Comparison of ENCODE assay signal across 9 cellular contexts in the genomic region with DNA sequence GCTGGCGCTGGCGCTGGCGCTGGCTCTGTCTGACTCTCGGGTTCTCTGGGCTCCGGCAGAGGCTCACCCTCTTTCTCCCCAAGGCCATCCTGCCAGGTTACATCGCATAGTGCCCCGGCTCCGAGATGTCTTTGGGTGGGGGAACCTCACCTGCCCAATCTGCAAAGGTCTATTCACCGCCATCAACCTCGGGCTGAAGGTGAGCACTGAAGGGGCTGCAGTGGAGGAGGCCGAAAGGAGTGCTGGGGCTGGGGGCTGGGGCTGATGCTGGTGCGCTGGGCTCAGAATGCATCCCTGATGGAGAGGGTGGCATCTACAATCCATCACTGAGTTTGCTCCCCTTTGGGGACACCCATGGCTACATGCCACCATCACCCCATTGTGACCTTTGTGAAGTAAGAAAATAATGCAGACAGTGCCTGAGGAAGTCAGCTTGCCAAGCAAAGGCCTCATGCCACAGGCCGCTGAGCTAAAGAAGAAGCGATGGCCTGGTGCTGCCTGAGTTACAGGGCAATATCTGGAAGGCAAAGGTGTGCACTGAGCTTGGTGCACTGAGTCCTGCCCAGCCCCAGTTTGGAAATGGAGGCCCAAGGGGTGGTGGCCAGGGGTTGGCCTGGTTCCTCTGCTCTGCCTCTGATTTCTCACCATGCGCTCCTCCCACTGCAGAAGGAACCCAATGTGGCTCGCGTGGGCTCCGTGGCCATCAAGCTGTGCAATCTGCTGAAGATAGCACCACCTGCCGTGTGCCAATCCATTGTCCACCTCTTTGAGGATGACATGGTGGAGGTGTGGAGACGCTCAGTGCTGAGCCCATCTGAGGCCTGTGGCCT. TPM values are rescaled to one million over a fixed set of nuclear protein-coding genes. Genes with fewer than 3 reads are reported as not detected.
A peak's percentile ranks its signal among the peaks of the same experiment; 100 is the strongest.
DNase-seq lines count a peak whose midpoint lies in the region; FAIRE-seq and TF ChIP-seq lines count a peak whose summit lies in the region.
"Had no signal": no experiment of that assay in that cellular context is flagged by ENCODE, and none has a peak within 500 bp of the region (broad histone marks: within the 10 kb centered on the region; RNA-seq: fewer than 3 reads in every experiment).

No MANE protein-coding gene starts in this region.

- H3K27ac ChIP-seq in SK-N-SH (ENCODE audit: low read depth in 2 of 2, low read length in 1 of 2), result peak overlapping the region; percentile 50 to 54; a peak in 2 of 4 replicates
- H3K27ac ChIP-seq in sigmoid colon, result peak overlapping the region; percentile 89 to 95 (median 90)

- no peak for TF ChIP-seq RAD21 in SK-N-SH (IDR thresholded peaks at IDR 0.05; ENCODE audit: low read length)

- H3F3A ChIP-seq in SK-N-SH (replicated peaks; ENCODE audit: insufficient read depth), result peaks cover 4% of the 10 kb centered on the region

- POLR2A ChIA-PET in SK-N-SH (lab: Yijun Ruan, JAX), result interaction anchor here (1.3 kb wide), 2 partner anchors 14 to 28 kb away, joined by 4 to 5 read pairs; a partner anchor contains a TSS

- peak; percentile 61 for FAIRE-seq in GM12892 (lab: Jason Lieb, UNC)

- no peak for TF ChIP-seq POLR2A in GM12892 (IDR thresholded peaks at IDR 0.05; ENCODE audit: low read depth, low read length)
- no peak for TF ChIP-seq POLR2A in sigmoid colon (IDR thresholded peaks at IDR 0.05)

- H3K9me3 ChIP-seq in SK-N-SH (no peaks in the 10 kb centered on the region), sigmoid colon (no peaks in the 10 kb centered on the region)

- no peak for TF ChIP-seq CTCF in SK-N-SH (IDR thresholded peaks at IDR 0.05)
- TF ChIP-seq CTCF in fibroblast of the aortic adventitia (IDR thresholded peaks at IDR 0.05; ENCODE audit: insufficient read depth, low read length), result no peak
- no peak for TF ChIP-seq CTCF in sigmoid colon (IDR thresholded peaks at IDR 0.05)

- peaks cover 0 to 16% of the 10 kb centered on the region in 2 experiments for H3K36me3 ChIP-seq in SK-N-SH (replicated peaks in 1 of 2; ENCODE audit: control insufficient read depth in 1 of 2, insufficient read depth in 2 of 2, low read length in 1 of 2)
- peaks cover 0 to 27% (median 11%) of the 10 kb centered on the region in 4 donors for H3K36me3 ChIP-seq in sigmoid colon

- TF ChIP-seq EP300 in SK-N-SH (IDR thresholded peaks at IDR 0.05; ENCODE audit: borderline replicate concordance in 1 of 2, low read depth in 1 of 2, low read length in 1 of 2) (no peak), sigmoid colon (IDR thresholded peaks at IDR 0.05) (no peak)

- H4K20me1 ChIP-seq in SK-N-SH (ENCODE audit: insufficient read depth), result no peaks in the 10 kb centered on the region

- H3K9ac ChIP-seq in SK-N-SH, result peak overlapping the region; percentile 68

- peak overlapping the region; percentile 90; the same call in 1 of the 2 replicates for H2AFZ ChIP-seq in SK-N-SH (ENCODE audit: low read depth)

- H3K4me3 ChIP-seq in SK-N-SH (ENCODE audit: low read depth in 2 of 2, low read length in 1 of 2) (peak overlapping the region; percentile 89 to 91), fibroblast of the aortic adventitia (ENCODE audit: low read depth, low read length) (peak overlapping the region; percentile 85), sigmoid colon (peak overlapping the region; percentile 78 to 96 (median 82))

- 80% methylated on average over 9 of the region's 20 CpGs for WGBS in SK-N-SH (ENCODE audit: low lambda C conversion rate)
- WGBS in sigmoid colon, 2 donors, result 38 to 45% methylated on average over 20 of the region's 20 CpGs

- peak overlapping the region; percentile 87 for H3K4me2 ChIP-seq in SK-N-SH

- intact Hi-C loops in sigmoid colon (cut with DNase I), result loop anchor here (2.0 kb wide), 1 partner anchor 28 kb away; a partner anchor contains a TSS

- H3K79me2 ChIP-seq in SK-N-SH (ENCODE audit: insufficient read depth), result 0 out of 2 replicates have a peak, but pooled peaks cover 9% of the 10 kb centered on the region

- peaks cover 3 to 14% of the 10 kb centered on the region in 2 experiments; a peak in 2 of 4 replicates for H3K4me1 ChIP-seq in SK-N-SH (ENCODE audit: control insufficient read depth in 1 of 2, insufficient read depth in 2 of 2, low read depth in 1 of 2, low read length in 1 of 2)
- peaks cover 3 to 22% (median 17%) of the 10 kb centered on the region in 4 donors for H3K4me1 ChIP-seq in sigmoid colon

- no peak for DNase-seq in GM12892 (ENCODE audit: insufficient read length)
- DNase-seq in SK-N-SH, result no peak
- no peak for DNase-seq in fibroblast of the aortic adventitia (ENCODE audit: low read depth)
- no peak for DNase-seq in sigmoid colon
- DNase-seq in NCI-H1930 (lab: John Stamatoyannopoulos, UW), result no peak
- no peak for DNase-seq in NCI-H1694 (lab: John Stamatoyannopoulos, UW)
- no peak for DNase-seq in NCI-H748 treated with DMSO at 0.1 percent for 48 hours (lab: John Stamatoyannopoulos, UW)
- DNase-seq in NCI-H526 (lab: John Stamatoyannopoulos, UW), result no peak

- CTCF ChIA-PET in SK-N-SH (lab: Yijun Ruan, JAX), result interaction anchor here (1.2 to 2.5 kb wide), 3 partner anchors 12 to 52 kb away, joined by 6 to 14 read pairs (median 11); no protein-coding TSS in a partner anchor

- H3K27me3 ChIP-seq in SK-N-SH (ENCODE audit: insufficient read depth) (no peaks in the 10 kb centered on the region), sigmoid colon (no peaks in the 10 kb centered on the region)

- H3K9me2 ChIP-seq in SK-N-SH, result no peaks in the 10 kb centered on the region

TF ChIP-seq in SK-N-SH, 30 proteins besides CTCF, POLR2A, EP300 and RAD21:
- TF ChIP-seq, protein P1, sequence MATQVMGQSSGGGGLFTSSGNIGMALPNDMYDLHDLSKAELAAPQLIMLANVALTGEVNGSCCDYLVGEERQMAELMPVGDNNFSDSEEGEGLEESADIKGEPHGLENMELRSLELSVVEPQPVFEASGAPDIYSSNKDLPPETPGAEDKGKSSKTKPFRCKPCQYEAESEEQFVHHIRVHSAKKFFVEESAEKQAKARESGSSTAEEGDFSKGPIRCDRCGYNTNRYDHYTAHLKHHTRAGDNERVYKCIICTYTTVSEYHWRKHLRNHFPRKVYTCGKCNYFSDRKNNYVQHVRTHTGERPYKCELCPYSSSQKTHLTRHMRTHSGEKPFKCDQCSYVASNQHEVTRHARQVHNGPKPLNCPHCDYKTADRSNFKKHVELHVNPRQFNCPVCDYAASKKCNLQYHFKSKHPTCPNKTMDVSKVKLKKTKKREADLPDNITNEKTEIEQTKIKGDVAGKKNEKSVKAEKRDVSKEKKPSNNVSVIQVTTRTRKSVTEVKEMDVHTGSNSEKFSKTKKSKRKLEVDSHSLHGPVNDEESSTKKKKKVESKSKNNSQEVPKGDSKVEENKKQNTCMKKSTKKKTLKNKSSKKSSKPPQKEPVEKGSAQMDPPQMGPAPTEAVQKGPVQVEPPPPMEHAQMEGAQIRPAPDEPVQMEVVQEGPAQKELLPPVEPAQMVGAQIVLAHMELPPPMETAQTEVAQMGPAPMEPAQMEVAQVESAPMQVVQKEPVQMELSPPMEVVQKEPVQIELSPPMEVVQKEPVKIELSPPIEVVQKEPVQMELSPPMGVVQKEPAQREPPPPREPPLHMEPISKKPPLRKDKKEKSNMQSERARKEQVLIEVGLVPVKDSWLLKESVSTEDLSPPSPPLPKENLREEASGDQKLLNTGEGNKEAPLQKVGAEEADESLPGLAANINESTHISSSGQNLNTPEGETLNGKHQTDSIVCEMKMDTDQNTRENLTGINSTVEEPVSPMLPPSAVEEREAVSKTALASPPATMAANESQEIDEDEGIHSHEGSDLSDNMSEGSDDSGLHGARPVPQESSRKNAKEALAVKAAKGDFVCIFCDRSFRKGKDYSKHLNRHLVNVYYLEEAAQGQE (IDR thresholded peaks at IDR 0.05; ENCODE audit: low read depth, low read length), result no peak
- TF ChIP-seq JUND (IDR thresholded peaks at IDR 0.05), result no peak

RNA-seq across cellular contexts. Expression of a gene that starts 0.7 kb away (rescaled TPM):
- polyA plus RNA-seq in GM12892 (2012; ENCODE audit: missing spikeins), result 5.5 TPM
- polyA plus RNA-seq in SK-N-SH (2012; rRNA removed) (59.6 and 69.2 TPM in 2 replicates), sigmoid colon (10 to 100 TPM in 2 of 3 donors, 1 to 10 TPM in 1; 9.6 to 46.4 (median 22.2) TPM)
- polyA plus RNA-seq in SK-N-SH (2012; cell fraction: cytosol; rRNA removed), result 43.5 and 52.1 TPM in 2 replicates
- polyA plus RNA-seq in SK-N-SH (2012; cell fraction: nucleus; rRNA removed), result 60.6 and 70.4 TPM in 2 replicates
- total RNA-seq in fibroblast of the aortic adventitia (ENCODE audit: low replicate concordance) (44.8 and 63.9 TPM in 2 replicates), sigmoid colon (10 to 100 TPM; 17.1 to 36.8 (median 18.5) TPM)

RNA-seq across cellular contexts. Expression of a gene that starts 28.0 kb away (rescaled TPM):
- polyA plus RNA-seq in GM12892 (2012; ENCODE audit: missing spikeins), result 4.2 TPM
- polyA plus RNA-seq in SK-N-SH (2012; rRNA removed) (32.9 and 35.9 TPM in 2 replicates), sigmoid colon (10 to 100 TPM in 1 of 3 donors, 1 to 10 TPM in 2; 5.5 to 19.7 (median 9.6) TPM)
- polyA plus RNA-seq in SK-N-SH (2012; cell fraction: cytosol; rRNA removed), result 15.9 and 26.3 TPM in 2 replicates
- 49.9 and 56.0 TPM in 2 replicates for polyA plus RNA-seq in SK-N-SH (2012; cell fraction: nucleus; rRNA removed)
- total RNA-seq in fibroblast of the aortic adventitia (ENCODE audit: low replicate concordance) (41.8 and 52.4 TPM in 2 replicates), sigmoid colon (10 to 100 TPM; 51.0 to 85.0 (median 61.7) TPM)

RNA-seq across cellular contexts. Expression of a gene that starts 49.9 kb away (rescaled TPM):
- 0.57 TPM for polyA plus RNA-seq in GM12892 (2012; ENCODE audit: missing spikeins)
- 1.8 and 2.3 TPM in 2 replicates for polyA plus RNA-seq in SK-N-SH (2012; rRNA removed)
- 0.24 and 0.34 TPM in 2 replicates for polyA plus RNA-seq in SK-N-SH (2012; cell fraction: cytosol; rRNA removed)
- 21.2 and 22.4 TPM in 2 replicates for polyA plus RNA-seq in SK-N-SH (2012; cell fraction: nucleus; rRNA removed)
- 1.2 TPM in 1 of 2 replicates, not detected in the other for total RNA-seq in fibroblast of the aortic adventitia (ENCODE audit: low replicate concordance)
- 1 to 10 TPM in 1 of 4 donors, under 1 TPM in 1, not detected in 2; 0.54 to 3.0 TPM for total RNA-seq in sigmoid colon
- 1 to 10 TPM in 1 of 3 donors, under 1 TPM in 1, not detected in 1; 0.69 to 1.8 TPM for polyA plus RNA-seq in sigmoid colon
- total RNA-seq: NCI-H460 had no signal
